1 cellular context compared by ENCODE assay signal in genomic region chr6:110511401-110511800, GRCh38.
TF ChIP-seq lines count a peak whose summit lies in the region.

No MANE protein-coding gene starts in this region.

TF ChIP-seq in H1, 55 proteins besides CTCF, POLR2A, EP300 and RAD21 (continued from another document):
- TF ChIP-seq SIRT6 (IDR thresholded peaks at IDR 0.05; ENCODE audit: low read length) (no peak), FOSL1 (IDR thresholded peaks at IDR 0.05; ENCODE audit: insufficient read depth, low read depth, low read length) (no peak), EZH2 (IDR thresholded peaks at IDR 0.05; ENCODE audit: low read depth, low read length, severe bottlenecking) (no peak), EGR1 (IDR thresholded peaks at IDR 0.05; ENCODE audit: borderline replicate concordance, low read depth, low read length) (no peak)
